In the genomic region with DNA sequence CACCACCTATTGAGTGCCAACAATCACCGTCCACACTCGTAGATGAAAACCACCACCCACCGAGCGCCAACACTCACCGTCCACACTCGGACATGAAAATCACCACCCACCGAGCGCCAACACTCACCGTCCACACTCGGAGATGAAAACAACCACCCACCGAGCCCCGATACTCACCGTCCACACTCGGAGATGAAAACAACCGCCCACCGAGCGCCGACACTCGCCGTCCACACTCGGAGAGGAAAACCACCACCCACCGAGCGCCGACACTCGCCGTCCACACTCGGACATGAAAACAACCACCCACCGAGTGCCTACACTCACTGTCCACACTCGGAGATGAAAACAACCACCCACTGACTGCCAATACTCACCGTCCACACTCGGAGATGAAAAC, we compare ENCODE assay signal across 1 cellular context.
TF ChIP-seq lines count a peak whose summit lies in the region.

No MANE protein-coding gene starts in this region.

TF ChIP-seq in H1, 55 proteins besides CTCF, POLR2A, EP300 and RAD21:
- TF ChIP-seq YY1 (IDR thresholded peaks at IDR 0.05; ENCODE audit: low read depth, low read length) (no peak), JUN (IDR thresholded peaks at IDR 0.05; ENCODE audit: low read depth, low read length) (no peak), SUZ12 (IDR thresholded peaks at IDR 0.05; ENCODE audit: low read length) (no peak), HDAC6 (IDR thresholded peaks at IDR 0.05; ENCODE audit: low read depth, low read length) (no peak), CHD2 (IDR thresholded peaks at IDR 0.05; ENCODE audit: low read length) (no peak), CREB1 (IDR thresholded peaks at IDR 0.05) (no peak), EZH2 (IDR thresholded peaks at IDR 0.05; ENCODE audit: low read depth, low read length, severe bottlenecking) (no peak), EGR1 (IDR thresholded peaks at IDR 0.05; ENCODE audit: borderline replicate concordance, low read depth, low read length) (no peak), CTBP2 (IDR thresholded peaks at IDR 0.05; ENCODE audit: borderline replicate concordance, insufficient read depth, insufficient read length, low read length) (no peak), ZNF274 (IDR thresholded peaks at IDR 0.05; ENCODE audit: borderline replicate concordance, extremely low read depth, low read length) (no peak), RXRA (IDR thresholded peaks at IDR 0.05; ENCODE audit: insufficient read depth, low read depth, low read length) (no peak), KDM4A (IDR thresholded peaks at IDR 0.05; ENCODE audit: low read depth, low read length, severe bottlenecking) (no peak), POLR2AphosphoS5 (IDR thresholded peaks at IDR 0.05; ENCODE audit: low read depth, low read length) (no peak), KDM1A (IDR thresholded peaks at IDR 0.05; ENCODE audit: borderline replicate concordance, low read length) (no peak), BRCA1 (IDR thresholded peaks at IDR 0.05; ENCODE audit: low read depth, low read length) (no peak), MAFK (IDR thresholded peaks at IDR 0.05; ENCODE audit: low read depth, low read length) (no peak), RBBP5 (IDR thresholded peaks at IDR 0.05; ENCODE audit: borderline replicate concordance, low read depth, low read length) (no peak)
- TF ChIP-seq, protein P1, sequence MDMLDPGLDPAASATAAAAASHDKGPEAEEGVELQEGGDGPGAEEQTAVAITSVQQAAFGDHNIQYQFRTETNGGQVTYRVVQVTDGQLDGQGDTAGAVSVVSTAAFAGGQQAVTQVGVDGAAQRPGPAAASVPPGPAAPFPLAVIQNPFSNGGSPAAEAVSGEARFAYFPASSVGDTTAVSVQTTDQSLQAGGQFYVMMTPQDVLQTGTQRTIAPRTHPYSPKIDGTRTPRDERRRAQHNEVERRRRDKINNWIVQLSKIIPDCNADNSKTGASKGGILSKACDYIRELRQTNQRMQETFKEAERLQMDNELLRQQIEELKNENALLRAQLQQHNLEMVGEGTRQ (IDR thresholded peaks at IDR 0.05; ENCODE audit: low read length) = no peak
